In the genomic region with DNA sequence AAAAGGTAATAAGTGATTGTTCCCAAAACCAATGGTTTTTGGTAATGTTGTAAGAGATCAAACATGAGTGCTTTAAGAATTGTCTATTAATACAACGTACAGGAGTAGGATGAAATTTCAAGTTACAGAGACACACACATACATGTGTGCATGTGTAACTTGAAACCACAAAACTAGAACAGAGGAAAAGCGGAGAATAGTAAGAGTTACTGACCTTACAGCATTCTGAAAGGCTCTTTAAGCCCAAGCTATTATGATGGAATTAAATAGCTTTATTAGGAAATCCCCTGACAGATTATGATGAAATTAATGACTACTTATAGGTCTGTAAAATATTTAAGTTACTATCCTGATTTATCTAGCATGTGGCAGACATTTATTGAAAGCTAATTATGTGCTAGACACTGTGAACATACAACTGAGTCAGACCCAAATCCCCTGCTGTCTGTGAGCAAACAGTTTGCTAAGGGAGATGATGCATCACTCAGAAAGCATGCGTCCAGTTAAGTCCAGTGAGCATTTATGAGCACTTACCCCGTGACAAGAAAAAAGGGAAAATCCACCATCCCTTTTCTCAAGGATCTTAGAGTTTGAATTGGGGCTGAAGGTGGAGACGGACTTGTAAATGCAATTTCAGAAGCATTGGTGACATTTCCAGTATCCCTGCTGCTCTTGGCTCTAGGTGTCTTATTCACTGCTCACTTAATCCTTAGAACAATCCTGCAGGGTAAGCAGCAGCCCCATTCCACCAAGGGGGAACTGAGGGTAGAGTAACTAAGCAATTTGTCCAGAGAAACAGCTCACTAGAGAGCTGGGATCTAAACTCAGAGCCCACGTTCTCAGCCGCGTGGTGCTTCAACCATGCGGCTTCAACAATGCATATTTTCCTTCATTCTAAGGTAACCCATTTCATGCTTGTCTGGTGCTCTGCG, we compare ENCODE assay signal across 9 cellular contexts.
DNase-seq lines count a peak whose midpoint lies in the region; TF ChIP-seq lines count a peak whose summit lies in the region.
"Had no signal": no experiment of that assay in that cellular context is flagged by ENCODE, and none has a peak within 500 bp of the region (broad histone marks: within the 10 kb centered on the region; RNA-seq: fewer than 3 reads in every experiment).

No MANE protein-coding gene starts in this region.

- H3K27ac Mint-ChIP-seq in endothelial cell (ENCODE audit: unreplicated experiment): no peak overlapping the region

- H3K27me3 Mint-ChIP-seq in endothelial cell (ENCODE audit: unreplicated experiment): peaks cover 2% of the 10 kb centered on the region

- H3K4me3 Mint-ChIP-seq in endothelial cell (ENCODE audit: unreplicated experiment): no peak overlapping the region

- POLR2A ChIA-PET in SK-N-SH (lab: Yijun Ruan, JAX): no interaction called here

- no peaks in the 10 kb centered on the region for H3K9me3 ChIP-seq in SK-N-SH

- peak; percentile 0 for DNase-seq in GOT3 (lab: John Stamatoyannopoulos, UW)
- no peak for DNase-seq in SK-N-SH
- peak; percentile 62 for DNase-seq in fibroblast of pulmonary artery (ENCODE audit: low read depth)
- DNase-seq in stromal cell of bone marrow (ENCODE audit: low read depth): peak; percentile 89
- no peak for DNase-seq in DMS79 treated with DMSO at 0.1 percent for 48 hours (lab: John Stamatoyannopoulos, UW)
- no peak for DNase-seq in cerebellar nuclear complex (lab: John Stamatoyannopoulos, UW)
- no peak for DNase-seq in endothelial cell (ENCODE audit: low spot score)
- DNase-seq: hippocampal formation, small intestine had no signal

- H3K9ac ChIP-seq in SK-N-SH: no peak overlapping the region

- peak overlapping the region; percentile 31; the same call in 1 of the 2 replicates for H3K4me2 ChIP-seq in SK-N-SH

- H3K4me1 Mint-ChIP-seq in endothelial cell (ENCODE audit: unreplicated experiment): no peaks in the 10 kb centered on the region

- H3K27me3 ChIP-seq in SK-N-SH (ENCODE audit: insufficient read depth): no peaks in the 10 kb centered on the region

- H4K20me1 ChIP-seq in SK-N-SH (ENCODE audit: insufficient read depth): no peaks in the 10 kb centered on the region

- peaks cover 6 to 7% of the 10 kb centered on the region in 2 experiments for H3K36me3 ChIP-seq in SK-N-SH (replicated peaks in 1 of 2; ENCODE audit: control insufficient read depth in 1 of 2, insufficient read depth in 2 of 2, low read length in 1 of 2)

- H3K27ac ChIP-seq in SK-N-SH (ENCODE audit: low read depth in 2 of 2, low read length in 1 of 2): peak overlapping the region in 1 of 2 experiments; percentile 65; a peak in 2 of 4 replicates

- TF ChIP-seq CTCF in SK-N-SH (IDR thresholded peaks at IDR 0.05) (no peak), fibroblast of pulmonary artery (IDR thresholded peaks at IDR 0.05; ENCODE audit: low read length, missing control alignments) (no peak), endothelial cell (IDR thresholded peaks at IDR 0.05; ENCODE audit: unreplicated experiment) (no peak)

- H3K79me2 ChIP-seq in SK-N-SH (ENCODE audit: insufficient read depth): no peaks in the 10 kb centered on the region

- no peaks in the 10 kb centered on the region for H3K9me2 ChIP-seq in SK-N-SH

- CTCF ChIA-PET in SK-N-SH (lab: Yijun Ruan, JAX): interaction anchor here (2.0 to 2.7 kb wide), 2 partner anchors 12 to 36 kb away, joined by 8 read pairs; no protein-coding TSS in a partner anchor

- H3K36me3 Mint-ChIP-seq in endothelial cell (ENCODE audit: low read depth, unreplicated experiment): no peaks in the 10 kb centered on the region

- no peak for TF ChIP-seq RAD21 in SK-N-SH (IDR thresholded peaks at IDR 0.05; ENCODE audit: low read length)

- H3K9me3 Mint-ChIP-seq in endothelial cell (ENCODE audit: unreplicated experiment): no peaks in the 10 kb centered on the region

- H3F3A ChIP-seq in SK-N-SH (replicated peaks; ENCODE audit: insufficient read depth): peaks cover 10% of the 10 kb centered on the region

- H3K4me1 ChIP-seq in SK-N-SH (ENCODE audit: control insufficient read depth in 1 of 2, insufficient read depth in 2 of 2, low read depth in 1 of 2, low read length in 1 of 2): peaks cover 0 to 18% of the 10 kb centered on the region in 2 experiments; a peak in 3 of 4 replicates

- 62% methylated on average over 10 of the region's 10 CpGs for WGBS in SK-N-SH (ENCODE audit: low lambda C conversion rate)

- H3K4me3 ChIP-seq in SK-N-SH (ENCODE audit: low read depth in 2 of 2, low read length in 1 of 2) (0 out of 4 replicates have a peak overlapping the region, but pooled peaks of 1 of the 2 experiments have one; percentile 12), fibroblast of pulmonary artery (replicated peaks; ENCODE audit: low read depth, low read length) (no peak overlapping the region)

- TF ChIP-seq EP300 in SK-N-SH (IDR thresholded peaks at IDR 0.05; ENCODE audit: borderline replicate concordance in 1 of 2, low read depth in 1 of 2, low read length in 1 of 2): no peak

- H2AFZ ChIP-seq in SK-N-SH (ENCODE audit: low read depth): peak overlapping the region; percentile 24; the same call in 1 of the 2 replicates

TF ChIP-seq in SK-N-SH, 30 proteins besides CTCF, POLR2A, EP300 and RAD21:
- TF ChIP-seq SMC3 (IDR thresholded peaks at IDR 0.05; ENCODE audit: low read depth, low read length): no peak
- TF ChIP-seq FOSL2 (IDR thresholded peaks at IDR 0.05; ENCODE audit: borderline replicate concordance, low read depth): peak; percentile 66; the same call in 1 of the 2 replicates
- no peak for TF ChIP-seq USF2 (IDR thresholded peaks at IDR 0.05; ENCODE audit: borderline replicate concordance, low read depth, low read length)
- TF ChIP-seq NRF1 (IDR thresholded peaks at IDR 0.05; ENCODE audit: low read depth, low read length): no peak
- peak; percentile 44; the same call in 1 of the 2 replicates for TF ChIP-seq JUND (IDR thresholded peaks at IDR 0.05)
- TF ChIP-seq, protein P1, sequence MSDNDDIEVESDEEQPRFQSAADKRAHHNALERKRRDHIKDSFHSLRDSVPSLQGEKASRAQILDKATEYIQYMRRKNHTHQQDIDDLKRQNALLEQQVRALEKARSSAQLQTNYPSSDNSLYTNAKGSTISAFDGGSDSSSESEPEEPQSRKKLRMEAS (IDR thresholded peaks at IDR 0.05; ENCODE audit: low read depth): 0 out of 2 replicates have a peak, but pooled peaks have one; percentile 36
- TF ChIP-seq PBX3 (IDR thresholded peaks at IDR 0.05): peak; percentile 21; the same call in 1 of the 2 replicates
- no peak; the same call in 1 of the 2 replicates for TF ChIP-seq TEAD4 (IDR thresholded peaks at IDR 0.05; ENCODE audit: borderline replicate concordance, insufficient read depth)
- TF ChIP-seq MEF2A (IDR thresholded peaks at IDR 0.05; ENCODE audit: borderline replicate concordance, low read depth): no peak
TF ChIP-seq in SK-N-SH: peak in this region for 4.

Comparison
In these comparisons a context has a peak if more than half of its experiments do, and no peak if none do; other contexts are left out.
1. DNase-seq: peak in GOT3 (single experiment), fibroblast of pulmonary artery (single experiment) and stromal cell of bone marrow (single experiment); none in SK-N-SH (single experiment), DMS79 treated with DMSO at 0.1 percent for 48 hours (single experiment), cerebellar nuclear complex (0 of 2) and endothelial cell (single experiment).